In genomic region chr5:923473-923873, GRCh38 we compare ENCODE assay signal across 8 cellular contexts. TPM values are rescaled to one million over a fixed set of nuclear protein-coding genes. Genes with fewer than 3 reads are reported as not detected.
A peak's percentile ranks its signal among the peaks of the same experiment; 100 is the strongest.
DNase-seq lines count a peak whose midpoint lies in the region; FAIRE-seq and TF ChIP-seq lines count a peak whose summit lies in the region.

No MANE protein-coding gene starts in this region.

- no peaks in the 10 kb centered on the region for H3K79me2 ChIP-seq in neural cell (replicated peaks; ENCODE audit: insufficient read depth, low read length)

- TF ChIP-seq CTCF in BJ (IDR thresholded peaks at IDR 0.05; ENCODE audit: insufficient read depth, low read depth, low read length) (peak; percentile 95), esophagus squamous epithelium (IDR thresholded peaks at IDR 0.05) (peak; percentile 67 to 88 (median 81)), neural cell (IDR thresholded peaks at IDR 0.05; ENCODE audit: poor library complexity, severe bottlenecking) (peak; percentile 96)

- H3K27ac ChIP-seq in esophagus squamous epithelium, result no peak overlapping the region
- no peak overlapping the region for H3K27ac ChIP-seq in neural cell (ENCODE audit: low read length)

- peaks cover 3% of the 10 kb centered on the region; the same call in 1 of the 2 replicates for H3K27me3 ChIP-seq in BJ (ENCODE audit: control insufficient read depth, insufficient read depth, low read length)
- peaks cover 0 to 50% (median 0%) of the 10 kb centered on the region in 4 donors for H3K27me3 ChIP-seq in esophagus squamous epithelium
- peaks cover 15% of the 10 kb centered on the region for H3K27me3 ChIP-seq in neural cell (ENCODE audit: insufficient read depth, low read depth, low read length)

- no peak for TF ChIP-seq POLR2A in esophagus squamous epithelium (IDR thresholded peaks at IDR 0.05)

- no peak overlapping the region for H3K4me2 ChIP-seq in neural cell (ENCODE audit: low read length)

- H3K4me3 ChIP-seq in BJ (ENCODE audit: low read depth, low read length) (no peak overlapping the region), esophagus squamous epithelium (no peak overlapping the region), neural cell (ENCODE audit: low read length) (no peak overlapping the region)

- intact Hi-C loops in esophagus squamous epithelium (cut with DNase I), result loop anchor here (10.0 kb wide), 1 partner anchor 241 kb away; no protein-coding TSS in a partner anchor

- H3K9me3 ChIP-seq in esophagus squamous epithelium, result no peaks in the 10 kb centered on the region
- no peaks in the 10 kb centered on the region for H3K9me3 ChIP-seq in neural cell (ENCODE audit: low read length)

- no peak for TF ChIP-seq EP300 in neural cell (conservative IDR thresholded peaks at IDR 0.05; ENCODE audit: poor library complexity, severe bottlenecking)

- FAIRE-seq in GM19239 (lab: Jason Lieb, UNC) (peak; percentile 74), HTR-8/SVneo (lab: Jason Lieb, UNC) (peak; percentile 86)

- H3F3A ChIP-seq in neural cell (ENCODE audit: insufficient read depth, low read length, poor library complexity, severe bottlenecking), result no peaks in the 10 kb centered on the region

- POLR2A ChIA-PET in BJ (lab: Charles Lee), result no interaction called here

- WGBS in esophagus squamous epithelium, 2 donors, result 8 to 13% methylated on average over 10 to 14 of the region's 14 CpGs

- DNase-seq in BJ (ENCODE audit: low read depth), result no peak
- DNase-seq in GM19239 (ENCODE audit: insufficient read length, low spot score), result peak; percentile 88
- DNase-seq in HTR-8/SVneo (ENCODE audit: insufficient read length, low spot score), result peak; percentile 95
- peak; percentile 93 for DNase-seq in OCI-M1 (lab: John Stamatoyannopoulos, UW)
- DNase-seq in activated T-cell treated with anti-CD3 and anti-CD28 coated beads for 4 hours, result peak; percentile 54
- no peak for DNase-seq in esophagus squamous epithelium (lab: John Stamatoyannopoulos, UW)
- peak; percentile 28 for DNase-seq in stromal cell of bone marrow (ENCODE audit: low read depth)

- H3K9ac ChIP-seq in neural cell (ENCODE audit: low read length), result peak overlapping the region; percentile 22

- no peak overlapping the region for H2AFZ ChIP-seq in neural cell (ENCODE audit: low read depth, low read length)

- no peaks in the 10 kb centered on the region for H4K20me1 ChIP-seq in neural cell (ENCODE audit: insufficient read depth)

- CTCF ChIA-PET in BJ (lab: Yijun Ruan, JAX), result interaction anchor here (0.7 to 5.3 kb wide), 26 partner anchors 10 to 730 kb away, joined by 3 to 54 read pairs (median 5); no protein-coding TSS in a partner anchor

- H3K36me3 ChIP-seq in BJ (ENCODE audit: control insufficient read depth, insufficient read depth, low read length) (no peaks in the 10 kb centered on the region; the same call in none of the 2 replicates), esophagus squamous epithelium (no peaks in the 10 kb centered on the region), neural cell (ENCODE audit: insufficient read depth, low read length) (no peaks in the 10 kb centered on the region)

- TF ChIP-seq RAD21 in neural cell (conservative IDR thresholded peaks at IDR 0.05), result peak; percentile 95

- no peaks in the 10 kb centered on the region for H3K9me2 ChIP-seq in neural cell (ENCODE audit: insufficient read depth, low read length)

- H3K4me1 ChIP-seq in esophagus squamous epithelium, result peaks cover 5 to 18% (median 9%) of the 10 kb centered on the region in 3 donors

TF ChIP-seq in neural cell, 6 proteins besides CTCF, POLR2A, EP300 and RAD21:
- TF ChIP-seq SMC3 (conservative IDR thresholded peaks at IDR 0.05; ENCODE audit: poor library complexity) (peak; percentile 95), TAF1 (IDR thresholded peaks at IDR 0.05; ENCODE audit: low read depth) (no peak), REST (IDR thresholded peaks at IDR 0.05; ENCODE audit: borderline replicate concordance) (no peak), EZH2 (IDR thresholded peaks at IDR 0.05; ENCODE audit: borderline replicate concordance, insufficient read depth, low read length, poor library complexity, severe bottlenecking) (no peak), MXI1 (conservative IDR thresholded peaks at IDR 0.05; ENCODE audit: poor library complexity, severe bottlenecking) (no peak), POLR2AphosphoS5 (IDR thresholded peaks at IDR 0.05) (no peak)

RNA-seq across cellular contexts. Expression of gene TRIP13, which starts 30.8 kb away (rescaled TPM):
- polyA plus RNA-seq in BJ (2011; rRNA removed) (20.4 and 23.1 TPM in 2 replicates), neural cell (2.1 and 2.6 TPM in 2 replicates)
- polyA minus RNA-seq in BJ (2011; rRNA and poly(A)+ RNA removed), result 7.9 and 9.4 TPM in 2 replicates
- total RNA-seq in esophagus squamous epithelium, result 10 to 100 TPM in 2 of 4 donors, 1 to 10 TPM in 2; 3.2 to 17.7 (median 9.5) TPM
- 2.1 and 2.4 TPM in 2 replicates for polyA minus RNA-seq in neural cell

RNA-seq across cellular contexts. Expression of gene BRD9, which starts 30.9 kb away (rescaled TPM):
- 10.8 and 12.3 TPM in 2 replicates for polyA plus RNA-seq in BJ (2011; rRNA removed)
- 13.2 and 16.5 TPM in 2 replicates for polyA minus RNA-seq in BJ (2011; rRNA and poly(A)+ RNA removed)
- total RNA-seq in esophagus squamous epithelium, result 10 to 100 TPM; 16.1 to 35.7 (median 22.3) TPM
- 50.4 and 51.3 TPM in 2 replicates for polyA plus RNA-seq in neural cell
- polyA minus RNA-seq in neural cell, result 50.4 and 55.8 TPM in 2 replicates

Comparison
In these comparisons a context has a peak if more than half of its experiments do, and no peak if none do; other contexts are left out.
1. DNase-seq: peak in GM19239 (single experiment), HTR-8/SVneo (single experiment), OCI-M1 (single experiment), activated T-cell treated with anti-CD3 and anti-CD28 coated beads for 4 hours (single experiment) and stromal cell of bone marrow (single experiment); none in BJ (single experiment) and esophagus squamous epithelium (single experiment).
2. Peak in every context shown above with its lines, with median percentiles within 50 percentile points of each other: CTCF ChIP-seq.